ENCODE assay signal across 10 cellular contexts in the genomic region with DNA sequence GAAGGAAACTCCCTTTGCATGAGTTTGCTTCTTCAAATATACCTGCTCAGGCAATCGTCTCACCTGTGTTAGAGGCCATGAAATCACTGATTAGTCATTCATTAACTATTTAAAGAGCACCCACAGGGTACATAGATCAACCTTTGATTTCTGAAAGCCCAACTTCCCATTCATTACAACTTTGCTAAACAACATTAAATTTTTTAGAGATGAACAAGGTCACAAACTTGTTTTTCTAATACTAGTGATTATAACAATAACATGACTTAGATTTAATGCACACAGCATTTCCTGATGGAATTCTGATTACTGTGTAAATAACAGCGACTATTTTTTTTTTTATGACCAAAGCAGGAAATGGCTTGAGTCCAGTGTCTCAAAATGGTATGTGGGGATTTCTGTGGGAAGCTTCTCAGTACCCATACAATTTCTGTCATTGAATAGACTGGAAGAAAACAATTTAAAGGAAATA. TPM values are rescaled to one million over a fixed set of nuclear protein-coding genes. Genes with fewer than 3 reads are reported as not detected.
DNase-seq lines count a peak whose midpoint lies in the region; ATAC-seq and TF ChIP-seq lines count a peak whose summit lies in the region.
"Had no signal": no experiment of that assay in that cellular context is flagged by ENCODE, and none has a peak within 500 bp of the region (broad histone marks: within the 10 kb centered on the region; RNA-seq: fewer than 3 reads in every experiment).

No MANE protein-coding gene starts in this region.

- intact Hi-C loops in colonic mucosa (cut with DNase I), result no loop called here

- H3K4me1 ChIP-seq in ACC112 (ENCODE audit: control insufficient read depth, insufficient read depth, low read length, unreplicated experiment) (peaks cover 27% of the 10 kb centered on the region), colonic mucosa (no peaks in the 10 kb centered on the region)

- H3K27ac Mint-ChIP-seq in activated naive CD8-positive, alpha-beta T cell treated with anti-CD3 and anti-CD28 coated beads, Interleukin-2, amount 50 U/mL, for 24 hours, result no peak overlapping the region
- H3K27ac Mint-ChIP-seq in immature natural killer cell, result no peak overlapping the region
- H3K27ac Mint-ChIP-seq: activated B cell treated with CpG ODN at 0.5 μM for 24 hours had no signal

- H3K9me3 Mint-ChIP-seq in activated naive CD8-positive, alpha-beta T cell treated with anti-CD3 and anti-CD28 coated beads, Interleukin-2, amount 50 U/mL, for 24 hours, result no peaks in the 10 kb centered on the region
- H3K9me3 Mint-ChIP-seq in immature natural killer cell, result no peaks in the 10 kb centered on the region
- H3K9me3 Mint-ChIP-seq: activated B cell treated with CpG ODN at 0.5 μM for 24 hours had no signal

- no peak for TF ChIP-seq CTCF in colonic mucosa (IDR thresholded peaks at IDR 0.05)

- no peaks in the 10 kb centered on the region for H3K36me3 Mint-ChIP-seq in activated naive CD8-positive, alpha-beta T cell treated with anti-CD3 and anti-CD28 coated beads, Interleukin-2, amount 50 U/mL, for 24 hours (ENCODE audit: low read depth)
- H3K36me3 Mint-ChIP-seq in immature natural killer cell, result no peaks in the 10 kb centered on the region

- ATAC-seq in activated naive CD8-positive, alpha-beta T cell treated with anti-CD3 and anti-CD28 coated beads, Interleukin-2, amount 50 U/mL, for 24 hours, result no peak

- H3K27me3 Mint-ChIP-seq in activated naive CD8-positive, alpha-beta T cell treated with anti-CD3 and anti-CD28 coated beads, Interleukin-2, amount 50 U/mL, for 24 hours, result no peaks in the 10 kb centered on the region
- peaks cover 3 to 6% (median 3%) of the 10 kb centered on the region in 3 donors for H3K27me3 Mint-ChIP-seq in immature natural killer cell (ENCODE audit: low read depth in 3 of 3)

- peak overlapping the region; percentile 90 for H2AFZ ChIP-seq in ACC112 (ENCODE audit: low read length, unreplicated experiment)

- no peaks in the 10 kb centered on the region for H3K36me3 ChIP-seq in ACC112 (ENCODE audit: insufficient read depth, low read length)
- no peaks in the 10 kb centered on the region for H3K36me3 ChIP-seq in colonic mucosa

- peaks cover 15% of the 10 kb centered on the region for H3K4me1 Mint-ChIP-seq in activated naive CD8-positive, alpha-beta T cell treated with anti-CD3 and anti-CD28 coated beads, Interleukin-2, amount 50 U/mL, for 24 hours
- peaks cover 3 to 4% of the 10 kb centered on the region in 2 donors for H3K4me1 Mint-ChIP-seq in immature natural killer cell

- H3K79me2 ChIP-seq in ACC112 (ENCODE audit: control insufficient read depth, insufficient read depth, low read length, unreplicated experiment), result no peaks in the 10 kb centered on the region

- H3K4me3 Mint-ChIP-seq in activated naive CD8-positive, alpha-beta T cell treated with anti-CD3 and anti-CD28 coated beads, Interleukin-2, amount 50 U/mL, for 24 hours, result no peak overlapping the region
- H3K4me3 Mint-ChIP-seq in immature natural killer cell, result no peak overlapping the region
- H3K4me3 Mint-ChIP-seq: activated B cell treated with CpG ODN at 0.5 μM for 24 hours had no signal

- DNase-seq in LoVo (ENCODE audit: low spot score) (peak; percentile 86), colonic mucosa (no peak), lung microvascular endothelial cell (ENCODE audit: low read depth in 2 of 2) (peak; percentile 70 to 79), COR-L47 (lab: John Stamatoyannopoulos, UW) (no peak), immature natural killer cell (no peak)
- DNase-seq in activated CD4-positive, alpha-beta T cell treated with anti-CD3 and anti-CD28 coated beads for 4 hours, result no peak
- DNase-seq in activated naive CD8-positive, alpha-beta T cell treated with anti-CD3 and anti-CD28 coated beads, Interleukin-2, amount 50 U/mL, for 24 hours, result no peak
- DNase-seq: activated B cell treated with CpG ODN at 0.5 μM for 24 hours; stimulated activated CD4-positive, alpha-beta T cell treated with anti-CD3 and anti-CD28 coated beads, Interleukin-12 subunit alpha, Interleukin-12 subunit beta, amount 100 ng/mL, for 4 hours had no signal

- H3K9me3 ChIP-seq in colonic mucosa, result no peaks in the 10 kb centered on the region

- H3K9ac ChIP-seq in colonic mucosa (ENCODE audit: low read depth in 2 of 2, low read length in 2 of 2), result no peak overlapping the region

- H3K4me3 ChIP-seq in ACC112 (ENCODE audit: low read depth, low read length) (peak overlapping the region; percentile 9; the same call in 1 of the 2 replicates), colonic mucosa (no peak overlapping the region)

- H3K27me3 ChIP-seq in ACC112 (ENCODE audit: insufficient read depth, low read length) (no peaks in the 10 kb centered on the region), colonic mucosa (no peaks in the 10 kb centered on the region)

- peak overlapping the region; percentile 60 for H3K27ac ChIP-seq in ACC112 (ENCODE audit: low read depth, low read length)
- peak overlapping the region; percentile 56 for H3K27ac ChIP-seq in colonic mucosa

RNA-seq across cellular contexts. Expression of a gene that starts 5.4 kb away (rescaled TPM):
- total RNA-seq in colonic mucosa (100 to 1,000 TPM in 1 of 2 donors, 10 to 100 TPM in 1; 83.6 to 242 TPM), lung microvascular endothelial cell (30.7 and 48.4 TPM in 2 replicates)
- polyA plus RNA-seq in immature natural killer cell, result 10 to 100 TPM; 19.3 to 25.8 (median 25.1) TPM

RNA-seq across cellular contexts. Expression of a gene that starts 6.3 kb away (rescaled TPM):
- total RNA-seq in colonic mucosa (10 to 100 TPM; 71.1 to 76.8 TPM), lung microvascular endothelial cell (53.4 and 53.8 TPM in 2 replicates)
- 10 to 100 TPM; 47.4 to 67.9 (median 59.7) TPM for polyA plus RNA-seq in immature natural killer cell

RNA-seq across cellular contexts. Expression of a gene that starts 29.2 kb away (rescaled TPM):
- total RNA-seq in colonic mucosa (10 to 100 TPM in 1 of 2 donors, 1 to 10 TPM in 1; 7.4 to 11.2 TPM), lung microvascular endothelial cell (15.9 and 20.6 TPM in 2 replicates)
- 10 to 100 TPM; 10.6 to 14.8 (median 12.4) TPM for polyA plus RNA-seq in immature natural killer cell

Comparison
In these comparisons a context has a peak if more than half of its experiments do, and no peak if none do; other contexts are left out.
1. DNase-seq: peak in LoVo (single experiment) and lung microvascular endothelial cell (2 of 2); none in colonic mucosa (single experiment), activated CD4-positive, alpha-beta T cell treated with anti-CD3 and anti-CD28 coated beads for 4 hours (0 of 2), activated naive CD8-positive, alpha-beta T cell treated with anti-CD3 and anti-CD28 coated beads, Interleukin-2, amount 50 U/mL, for 24 hours (single experiment), COR-L47 (single experiment) and immature natural killer cell (0 of 3).